In the genomic region with DNA sequence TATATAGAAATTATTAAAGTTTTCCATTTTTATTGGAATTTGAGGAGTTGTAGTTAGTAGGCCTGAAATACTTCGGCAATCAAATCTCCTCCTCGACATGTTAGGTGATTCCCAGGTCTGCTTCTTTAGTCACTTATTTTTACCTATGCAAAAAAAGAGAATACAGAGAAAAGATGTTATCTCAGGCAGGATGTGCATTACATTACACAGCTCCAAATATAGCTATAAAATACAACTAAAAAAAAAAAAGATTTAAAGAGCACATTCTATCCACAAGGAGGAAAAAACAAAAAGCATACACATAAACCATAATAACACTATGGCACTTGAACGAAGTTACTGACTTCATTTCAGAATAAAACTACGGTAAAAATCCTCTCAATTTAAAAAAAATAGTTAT, we compare ENCODE assay signal across 15 cellular contexts. TPM values are rescaled to one million over a fixed set of nuclear protein-coding genes. Genes with fewer than 3 reads are reported as not detected.
DNase-seq lines count a peak whose midpoint lies in the region; ATAC-seq and TF ChIP-seq lines count a peak whose summit lies in the region.
"Had no signal": no experiment of that assay in that cellular context is flagged by ENCODE, and none has a peak within 500 bp of the region (broad histone marks: within the 10 kb centered on the region; RNA-seq: fewer than 3 reads in every experiment).

No MANE protein-coding gene starts in this region.

- peak overlapping the region; percentile 83 for H3K27ac Mint-ChIP-seq in activated CD8-positive, alpha-beta T cell treated with anti-CD3 and anti-CD28 coated beads for 36 hours
- H3K27ac Mint-ChIP-seq in immature natural killer cell, result peak overlapping the region; percentile 91 to 98 (median 96)

- TF ChIP-seq CTCF in GM06990 (IDR thresholded peaks at IDR 0.05; ENCODE audit: insufficient read depth, low read length, poor library complexity, severe bottlenecking), result no peak
- no peak for TF ChIP-seq CTCF in activated CD8-positive, alpha-beta T cell treated with anti-CD3 and anti-CD28 coated beads for 36 hours (IDR thresholded peaks at IDR 0.05)
- no peak for TF ChIP-seq CTCF in gastroesophageal sphincter (IDR thresholded peaks at IDR 0.05)

- peaks cover 86% of the 10 kb centered on the region for H3K36me3 Mint-ChIP-seq in activated CD8-positive, alpha-beta T cell treated with anti-CD3 and anti-CD28 coated beads for 36 hours (ENCODE audit: low read depth)
- peaks cover 8 to 12% (median 11%) of the 10 kb centered on the region in 3 donors for H3K36me3 Mint-ChIP-seq in immature natural killer cell

- no peak for TF ChIP-seq POLR2A in gastroesophageal sphincter (IDR thresholded peaks at IDR 0.05)

- CTCF ChIA-PET in activated CD8-positive, alpha-beta T cell treated with anti-CD3 and anti-CD28 coated beads for 36 hours (lab: Charles Lee), result interaction anchor here (0.9 to 5.2 kb wide), 8 partner anchors 9 to 112 kb away, joined by 3 to 32 read pairs (median 4); no protein-coding TSS in a partner anchor

- TF ChIP-seq EP300 in gastroesophageal sphincter (IDR thresholded peaks at IDR 0.05), result no peak

- H3K27me3 Mint-ChIP-seq in activated CD8-positive, alpha-beta T cell treated with anti-CD3 and anti-CD28 coated beads for 36 hours, result no peaks in the 10 kb centered on the region
- H3K27me3 Mint-ChIP-seq in immature natural killer cell (ENCODE audit: low read depth in 3 of 3), result peaks cover 5 to 33% (median 27%) of the 10 kb centered on the region in 3 donors

- intact Hi-C loops in activated CD8-positive, alpha-beta T cell treated with anti-CD3 and anti-CD28 coated beads for 36 hours (cut with micrococcal nuclease), result loop anchor here (5.0 kb wide), 1 partner anchor 114 kb away; no protein-coding TSS in a partner anchor

- no peaks in the 10 kb centered on the region for H3K27me3 ChIP-seq in BLaER1 treated with 17β-estradiol and CSF1 and Interleukin-3, amounts not matched to agents 10 nM and 100 nM
- H3K27me3 ChIP-seq in GM06990 (replicated peaks; ENCODE audit: control insufficient read depth, insufficient read depth, low read length) (no peaks in the 10 kb centered on the region), gastroesophageal sphincter (no peaks in the 10 kb centered on the region)

- H3K36me3 ChIP-seq in BLaER1 treated with 17β-estradiol and CSF1 and Interleukin-3, amounts not matched to agents 10 nM and 100 nM, result peaks cover 47 to 90% (median 68%) of the 10 kb centered on the region in 11 experiments
- H3K36me3 ChIP-seq in GM06990 (ENCODE audit: control insufficient read depth, insufficient read depth, low read length) (no peaks in the 10 kb centered on the region; the same call in 1 of the 2 replicates), gastroesophageal sphincter (no peaks in the 10 kb centered on the region)

- POLR2A ChIA-PET in activated CD8-positive, alpha-beta T cell treated with anti-CD3 and anti-CD28 coated beads for 36 hours (lab: Charles Lee), result interaction anchor here (0.6 to 9.8 kb wide), 14 partner anchors 7 to 116 kb away, joined by 3 to 145 read pairs (median 6); a partner anchor contains a TSS

- H3K27ac ChIP-seq in BLaER1 treated with 17β-estradiol and CSF1 and Interleukin-3, amounts not matched to agents 10 nM and 100 nM, result peak overlapping the region in 10 of 11 experiments; percentile 89 to 98 (median 93); a peak in 19 of 22 replicates
- no peak overlapping the region for H3K27ac ChIP-seq in gastroesophageal sphincter
- H3K27ac ChIP-seq: coronary artery had no signal

- H3K9me3 Mint-ChIP-seq in activated CD8-positive, alpha-beta T cell treated with anti-CD3 and anti-CD28 coated beads for 36 hours, result no peaks in the 10 kb centered on the region
- H3K9me3 Mint-ChIP-seq in immature natural killer cell, result no peaks in the 10 kb centered on the region

- no peak for DNase-seq in GM06990 (ENCODE audit: extremely low read depth, insufficient read length)
- DNase-seq in activated CD8-positive, alpha-beta T cell treated with anti-CD3 and anti-CD28 coated beads for 36 hours, result no peak
- DNase-seq in immature natural killer cell, result no peak
- DNase-seq in stimulated activated CD4-positive, alpha-beta T cell treated with anti-CD3 and anti-CD28 coated beads, Interleukin-2, amount 100 ng/mL, for 24 hours, result no peak
- DNase-seq in effector CD8-positive, alpha-beta T cell (lab: John Stamatoyannopoulos, UW), result no peak
- no peak for DNase-seq in NCI-H345 (lab: John Stamatoyannopoulos, UW)
- DNase-seq: NCI-H1092 treated with DMSO at 0.1 percent for 48 hours; NCI-H2227 treated with DMSO at 0.1 percent for 48 hours; OCI-M1; right cardiac atrium; stimulated activated CD4-positive, alpha-beta T cell treated with anti-CD3 and anti-CD28 coated beads, Interleukin-2, amount 100 ng/mL, for 48 hours had no signal

- ATAC-seq in activated CD8-positive, alpha-beta T cell treated with anti-CD3 and anti-CD28 coated beads for 36 hours, result peak; percentile 4
- ATAC-seq in gastroesophageal sphincter, result no peak
- ATAC-seq: left lobe of liver, right cardiac atrium had no signal

- peaks cover 53 to 90% (median 83%) of the 10 kb centered on the region in 10 experiments for H3K4me1 ChIP-seq in BLaER1 treated with 17β-estradiol and CSF1 and Interleukin-3, amounts not matched to agents 10 nM and 100 nM
- H3K4me1 ChIP-seq in gastroesophageal sphincter, result no peaks in the 10 kb centered on the region

- peaks cover 0 to 7% (median 0%) of the 10 kb centered on the region in 11 experiments; a peak in 5 of 22 replicates for H3K9me3 ChIP-seq in BLaER1 treated with 17β-estradiol and CSF1 and Interleukin-3, amounts not matched to agents 10 nM and 100 nM (replicated peaks in 1 of 11)
- H3K9me3 ChIP-seq in gastroesophageal sphincter, result no peaks in the 10 kb centered on the region

- peak overlapping the region in 3 of 10 experiments; percentile 23 to 96 (median 36); a peak in 4 of 20 replicates for H3K4me3 ChIP-seq in BLaER1 treated with 17β-estradiol and CSF1 and Interleukin-3, amounts not matched to agents 10 nM and 100 nM
- H3K4me3 ChIP-seq in GM06990 (replicated peaks; ENCODE audit: low read depth, low read length) (peak overlapping the region; percentile 12), gastroesophageal sphincter (no peak overlapping the region)
- H3K4me3 ChIP-seq: coronary artery had no signal

- peaks cover 35 to 93% (median 43%) of the 10 kb centered on the region in 11 experiments for H4K20me1 ChIP-seq in BLaER1 treated with 17β-estradiol and CSF1 and Interleukin-3, amounts not matched to agents 10 nM and 100 nM

- 73 to 76% methylated on average over 4 of the region's 4 CpGs for WGBS in gastroesophageal sphincter (ENCODE audit: low coverage in 1 of 2), 2 donors

- H3K9ac ChIP-seq in BLaER1 treated with 17β-estradiol and CSF1 and Interleukin-3, amounts not matched to agents 10 nM and 100 nM, result peak overlapping the region in 4 of 11 experiments; percentile 30 to 68 (median 39); a peak in 6 of 22 replicates

- peak overlapping the region; percentile 99 for H3K4me3 Mint-ChIP-seq in activated CD8-positive, alpha-beta T cell treated with anti-CD3 and anti-CD28 coated beads for 36 hours
- peak overlapping the region; percentile 67 to 81 (median 75) for H3K4me3 Mint-ChIP-seq in immature natural killer cell

- peaks cover 37% of the 10 kb centered on the region for H3K4me1 Mint-ChIP-seq in activated CD8-positive, alpha-beta T cell treated with anti-CD3 and anti-CD28 coated beads for 36 hours (ENCODE audit: low read depth)
- H3K4me1 Mint-ChIP-seq in immature natural killer cell, result peaks cover 89 to 96% of the 10 kb centered on the region in 2 donors

- H3K4me2 ChIP-seq in BLaER1 treated with 17β-estradiol and CSF1 and Interleukin-3, amounts not matched to agents 10 nM and 100 nM, result peak overlapping the region in 10 of 11 experiments; percentile 36 to 96 (median 84); a peak in 17 of 22 replicates

RNA-seq across cellular contexts. Expression of a gene that starts 8.1 kb away (rescaled TPM):
- 100 to 1,000 TPM; 237 to 250 TPM for total RNA-seq in activated CD8-positive, alpha-beta T cell treated with anti-CD3 and anti-CD28 coated beads for 36 hours
- 10 to 100 TPM; 45.8 to 68.1 (median 68.0) TPM for polyA plus RNA-seq in immature natural killer cell
- 10 to 100 TPM in 2 of 4 donors, 1 to 10 TPM in 2; 3.6 to 21.1 (median 11.9) TPM for total RNA-seq in gastroesophageal sphincter

Comparison
In these comparisons a context has a peak if more than half of its experiments do, and no peak if none do; other contexts are left out.
1. H3K27ac ChIP-seq: peak in BLaER1 treated with 17β-estradiol and CSF1 and Interleukin-3, amounts not matched to agents 10 nM and 100 nM (10 of 11); none in gastroesophageal sphincter (0 of 4).
2. RNA of a gene that starts 8.1 kb away (total RNA-seq): 237 to 250 TPM in activated CD8-positive, alpha-beta T cell treated with anti-CD3 and anti-CD28 coated beads for 36 hours; 3.6 to 21.1 TPM in gastroesophageal sphincter; every median in the first group is over 10 times any median in the second.